14 cellular contexts compared by ENCODE assay signal in genomic region chr2:183089192-183089851, GRCh38. TPM values are rescaled to one million over a fixed set of nuclear protein-coding genes. Genes with fewer than 3 reads are reported as not detected.
DNase-seq lines count a peak whose midpoint lies in the region; ATAC-seq and TF ChIP-seq lines count a peak whose summit lies in the region.
"Had no signal": no experiment of that assay in that cellular context is flagged by ENCODE, and none has a peak within 500 bp of the region (broad histone marks: within the 10 kb centered on the region; RNA-seq: fewer than 3 reads in every experiment).

No MANE protein-coding gene starts in this region.

- intact Hi-C loops in sciatic nerve (cut with DNase I) (no loop called here), colonic mucosa (cut with DNase I) (no loop called here)

- DNase-seq in kidney tubule cell (ENCODE audit: low spot score) (peak; percentile 25), hypothalamus (lab: John Stamatoyannopoulos, UW) (no peak), sciatic nerve (ENCODE audit: low spot score) (no peak), colonic mucosa (no peak)
- no peak for DNase-seq in stimulated activated CD4-positive, alpha-beta T cell treated with anti-CD3 and anti-CD28 coated beads, Interleukin-12 subunit alpha, Interleukin-12 subunit beta, amount 100 ng/mL, for 4 hours
- DNase-seq: COR-L47, gastrocnemius medialis, NCI-H187 treated with DMSO at 0.1 percent for 48 hours, Right ventricle myocardium superior, uterus had no signal

- H3K4me3 ChIP-seq in colonic mucosa = no peak overlapping the region
- H3K4me3 ChIP-seq: gastrocnemius medialis, lung, uterus had no signal

- no peaks in the 10 kb centered on the region for H3K4me1 ChIP-seq in colonic mucosa
- H3K4me1 ChIP-seq: gastrocnemius medialis, uterus had no signal

- TF ChIP-seq CTCF in colonic mucosa (IDR thresholded peaks at IDR 0.05) = no peak

- no peaks in the 10 kb centered on the region for H3K9me3 ChIP-seq in colonic mucosa
- H3K9me3 ChIP-seq: gastrocnemius medialis, uterus had no signal

- H3K27me3 ChIP-seq in colonic mucosa = no peaks in the 10 kb centered on the region
- H3K27me3 ChIP-seq: gastrocnemius medialis, uterus had no signal

- ATAC-seq in GM18909 (IDR thresholded peaks at IDR 0.05; ENCODE audit: poor library complexity, unreplicated experiment) (peak; percentile 49), GM21786 (IDR thresholded peaks at IDR 0.05; ENCODE audit: unreplicated experiment) (peak; percentile 50), HG03442 (IDR thresholded peaks at IDR 0.05; ENCODE audit: unreplicated experiment) (peak; percentile 58), sciatic nerve (no peak)
- ATAC-seq: gastrocnemius medialis had no signal

- no peak overlapping the region for H3K9ac ChIP-seq in colonic mucosa (ENCODE audit: low read depth in 2 of 2, low read length in 2 of 2)

- no peaks in the 10 kb centered on the region for H3K36me3 ChIP-seq in colonic mucosa
- H3K36me3 ChIP-seq: gastrocnemius medialis, uterus had no signal

- no peak overlapping the region for H3K27ac ChIP-seq in colonic mucosa
- H3K27ac ChIP-seq: gastrocnemius medialis, uterus had no signal

RNA-seq across cellular contexts. Expression of gene DUSP19, which starts 10.8 kb away (rescaled TPM):
- total RNA-seq in sciatic nerve (3.0 TPM), colonic mucosa (1 to 10 TPM; 2.0 to 2.5 TPM)

RNA-seq across cellular contexts. Expression of gene NUP35, which starts 34.9 kb away (rescaled TPM):
- total RNA-seq in sciatic nerve (21.1 TPM), colonic mucosa (10 to 100 TPM; 11.3 to 19.1 TPM)

RNA-seq across cellular contexts. Expression of gene NCKAP1, which starts 51.1 kb away (rescaled TPM):
- total RNA-seq in sciatic nerve (150 TPM), colonic mucosa (100 to 1,000 TPM; 105 to 133 TPM)
